Comparison of ENCODE assay signal across 9 cellular contexts in the genomic region with DNA sequence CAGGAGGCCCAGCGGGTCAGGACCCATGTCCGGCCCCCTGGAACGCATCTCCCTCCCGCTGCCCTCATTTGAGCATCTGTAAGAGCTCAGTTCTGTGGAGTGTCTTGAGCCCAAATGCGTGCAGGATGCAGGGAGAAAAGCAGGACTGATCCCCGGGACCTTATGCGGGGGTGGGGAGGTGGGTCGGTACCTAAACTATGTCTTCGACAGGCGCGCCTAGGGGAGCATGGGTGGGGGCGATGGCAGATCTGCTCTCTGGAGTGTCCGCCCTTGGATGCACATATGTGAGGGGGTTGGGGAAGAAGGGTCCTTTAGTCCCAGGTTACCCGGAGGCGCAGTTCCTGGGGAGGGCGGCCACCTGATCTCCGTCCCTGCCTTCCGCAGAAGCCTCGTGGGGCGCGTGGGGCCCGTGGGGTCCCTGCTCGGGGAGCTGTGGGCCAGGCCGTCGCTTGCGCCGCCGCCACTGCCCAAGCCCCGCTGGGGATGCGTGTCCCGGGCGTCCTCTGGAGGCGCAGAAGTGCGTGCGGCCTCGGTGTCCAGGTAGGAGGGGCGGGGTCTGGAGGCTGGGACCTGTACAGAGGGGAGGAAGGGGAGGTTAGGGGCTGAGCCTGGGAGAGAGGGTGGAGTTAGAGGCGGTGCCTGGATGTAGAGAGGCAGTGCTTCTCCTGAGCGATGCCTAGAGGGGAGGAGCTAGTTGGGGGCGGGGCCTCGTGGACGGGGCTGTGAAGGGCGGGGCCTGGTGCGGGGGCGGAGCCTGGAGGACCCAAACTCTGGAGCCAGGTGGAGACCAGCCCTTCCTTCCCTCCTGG. TPM values are rescaled to one million over a fixed set of nuclear protein-coding genes. Genes with fewer than 3 reads are reported as not detected.
DNase-seq lines count a peak whose midpoint lies in the region; ATAC-seq and TF ChIP-seq lines count a peak whose summit lies in the region.
"Had no signal": no experiment of that assay in that cellular context is flagged by ENCODE, and none has a peak within 500 bp of the region (broad histone marks: within the 10 kb centered on the region; RNA-seq: fewer than 3 reads in every experiment).

No MANE protein-coding gene starts in this region.

- H3K4me3 Mint-ChIP-seq in activated CD4-positive, alpha-beta memory T cell treated with anti-CD3 and anti-CD28 coated beads for 36 hours, result peak overlapping the region; percentile 70
- no peak overlapping the region for H3K4me3 Mint-ChIP-seq in endothelial cell (ENCODE audit: unreplicated experiment)

- CTCF ChIA-PET in IMR-90 (lab: Yijun Ruan, JAX), result no interaction called here
- CTCF ChIA-PET in activated CD4-positive, alpha-beta memory T cell treated with anti-CD3 and anti-CD28 coated beads for 36 hours (lab: Charles Lee), result interaction anchor here (0.6 to 3.3 kb wide), 3 partner anchors 9 to 103 kb away, joined by 3 to 35 read pairs (median 9); a partner anchor contains a TSS

- no peak overlapping the region for H2BK5ac ChIP-seq in IMR-90 (ENCODE audit: low read depth, low read length, poor library complexity, severe bottlenecking)
- H2BK5ac ChIP-seq in trophoblast cell (ENCODE audit: low read depth, low read length, poor library complexity), result no peak overlapping the region

- H2AFZ ChIP-seq in IMR-90 (replicated peaks; ENCODE audit: low read length, poor library complexity) (peak overlapping the region; percentile 84), trophoblast cell (ENCODE audit: insufficient read depth, low read length, poor library complexity) (no peak overlapping the region)

- no peaks in the 10 kb centered on the region for H3K79me2 ChIP-seq in trophoblast cell (ENCODE audit: control insufficient read depth, insufficient read depth, low read length, poor library complexity)

- peaks cover 26% of the 10 kb centered on the region for H3K4me1 Mint-ChIP-seq in activated CD4-positive, alpha-beta memory T cell treated with anti-CD3 and anti-CD28 coated beads for 36 hours (ENCODE audit: low read depth)
- H3K4me1 Mint-ChIP-seq in endothelial cell (ENCODE audit: unreplicated experiment), result no peaks in the 10 kb centered on the region

- no peak overlapping the region for H3K27ac Mint-ChIP-seq in activated CD4-positive, alpha-beta memory T cell treated with anti-CD3 and anti-CD28 coated beads for 36 hours
- H3K27ac Mint-ChIP-seq in endothelial cell (ENCODE audit: unreplicated experiment), result no peak overlapping the region

- TF ChIP-seq RAD21 in IMR-90 (IDR thresholded peaks at IDR 0.05; ENCODE audit: low read length), result no peak

- no peak overlapping the region for H3K18ac ChIP-seq in IMR-90 (ENCODE audit: low read depth, low read length)
- no peak overlapping the region for H3K18ac ChIP-seq in trophoblast cell (ENCODE audit: low read length)

- no peak overlapping the region; the same call in 1 of the 2 replicates for H3K4me3 ChIP-seq in IMR-90 (ENCODE audit: insufficient read depth, low read depth, low read length)
- no peak overlapping the region for H3K4me3 ChIP-seq in trophoblast cell (ENCODE audit: low read depth, low read length)

- peak overlapping the region; percentile 57 for H2AK9ac ChIP-seq in IMR-90 (replicated peaks; ENCODE audit: low read depth, low read length, poor library complexity)

- no peaks in the 10 kb centered on the region for H3K36me3 ChIP-seq in IMR-90 (ENCODE audit: control insufficient read depth, insufficient read depth, low read length)
- peaks cover 3 to 9% of the 10 kb centered on the region in 2 experiments for H3K36me3 ChIP-seq in trophoblast cell (ENCODE audit: control insufficient read depth in 1 of 2, insufficient read depth in 2 of 2, low read length in 2 of 2)

- 3% methylated on average over 7 of the region's 45 CpGs; no CpG with 5 or more reads in 1 of the 2 experiments for whole genome bisulfite sequencing in IMR-90 (ENCODE audit: extremely low coverage in 2 of 2, insufficient read length in 1 of 2), 2 experiments
- WGBS in trophoblast cell (ENCODE audit: extremely low coverage, insufficient coverage, insufficient read length), result no CpG with 5 or more reads among the region's 45 CpGs

- H2BK12ac ChIP-seq in trophoblast cell (ENCODE audit: low read length), result no peak overlapping the region

- no peak overlapping the region for H3K27ac ChIP-seq in IMR-90 (ENCODE audit: insufficient read depth, low read length)
- no peak overlapping the region for H3K27ac ChIP-seq in trophoblast cell (ENCODE audit: low read depth, low read length)

- H2AK5ac ChIP-seq in IMR-90 (ENCODE audit: low read depth, low read length) (no peak overlapping the region), trophoblast cell (ENCODE audit: low read length) (no peak overlapping the region)

- POLR2A ChIA-PET in IMR-90 (lab: Charles Lee; ENCODE audit: unreplicated experiment), result interaction anchor here (0.6 kb wide), 1 partner anchor 108 kb away, joined by 3 read pairs; no protein-coding TSS in a partner anchor
- POLR2A ChIA-PET in activated CD4-positive, alpha-beta memory T cell treated with anti-CD3 and anti-CD28 coated beads for 36 hours (lab: Charles Lee), result interaction anchor here (0.6 kb wide), 1 partner anchor 61 kb away, joined by 3 read pairs; no protein-coding TSS in a partner anchor

- H3K14ac ChIP-seq in IMR-90 (replicated peaks; ENCODE audit: low read depth, low read length), result no peak overlapping the region
- H3K14ac ChIP-seq in trophoblast cell (ENCODE audit: low read length), result no peak overlapping the region

- H4K12ac ChIP-seq in trophoblast cell (ENCODE audit: low read depth, low read length), result no peak overlapping the region

- ATAC-seq in IMR-90 (ENCODE audit: low read depth), result peak; percentile 80
- ATAC-seq in GM19455 (IDR thresholded peaks at IDR 0.05; ENCODE audit: unreplicated experiment), result no peak

- no TSS peak for BruUV-seq in IMR-90 (replicated peaks; lab: Mats Ljungman, UMichigan)

- H3K9ac ChIP-seq in IMR-90 (ENCODE audit: low read depth, low read length), result no peak overlapping the region
- no peak overlapping the region for H3K9ac ChIP-seq in trophoblast cell (ENCODE audit: low read length)

- H3K4me2 ChIP-seq in IMR-90 (ENCODE audit: low read depth, low read length) (peak overlapping the region; percentile 78), trophoblast cell (ENCODE audit: low read length) (peak overlapping the region; percentile 8)

- dilution Hi-C loops in IMR-90 (cut with HindIII; ENCODE audit: low sequenced_read_pairs, unreplicated experiment), result no loop called here

- in situ Hi-C loops in IMR-90 (cut with MboI; ENCODE audit: low sequenced_read_pairs), result loop anchor here (25.0 kb wide), 1 partner anchor 421 kb away; no protein-coding TSS in a partner anchor

- H3K9me3 ChIP-seq in IMR-90 (ENCODE audit: control insufficient read depth, insufficient read depth, low read length), result no peaks in the 10 kb centered on the region; the same call in 1 of the 2 replicates
- H3K9me3 ChIP-seq in trophoblast cell (ENCODE audit: insufficient read depth, low read depth, low read length), result peaks cover 16% of the 10 kb centered on the region

- no peak overlapping the region for H2BK15ac ChIP-seq in IMR-90 (ENCODE audit: low read depth, low read length)

- H4K91ac ChIP-seq in IMR-90 (ENCODE audit: insufficient read depth, low read depth, low read length) (no peak overlapping the region), trophoblast cell (ENCODE audit: low read depth, low read length) (no peak overlapping the region)

- no peak overlapping the region for H4K8ac ChIP-seq in IMR-90 (ENCODE audit: low read depth in 2 of 2, low read length in 2 of 2)
- no peak overlapping the region for H4K8ac ChIP-seq in trophoblast cell (ENCODE audit: low read depth, low read length)

- no peaks in the 10 kb centered on the region for H3K36me3 Mint-ChIP-seq in activated CD4-positive, alpha-beta memory T cell treated with anti-CD3 and anti-CD28 coated beads for 36 hours
- peaks cover 9% of the 10 kb centered on the region for H3K36me3 Mint-ChIP-seq in endothelial cell (ENCODE audit: low read depth, unreplicated experiment)

- H4K5ac ChIP-seq in IMR-90 (ENCODE audit: low read depth, low read length), result no peak overlapping the region

- H3K4ac ChIP-seq in IMR-90 (ENCODE audit: low read depth, low read length) (no peak overlapping the region), trophoblast cell (ENCODE audit: low read depth, low read length) (no peak overlapping the region)

- no peak overlapping the region for H3K56ac ChIP-seq in IMR-90 (ENCODE audit: extremely low read depth, insufficient read depth, low read length)

- peak; percentile 57 for DNase-seq in EL
- DNase-seq in IMR-90, result no peak
- DNase-seq in activated CD4-positive, alpha-beta memory T cell treated with anti-CD3 and anti-CD28 coated beads for 36 hours, result peak; percentile 91
- peak; percentile 47 for DNase-seq in endothelial cell (ENCODE audit: low spot score)
- DNase-seq in trophoblast cell, result peak; percentile 82 to 85
- DNase-seq in Kasumi-1 (lab: John Stamatoyannopoulos, UW), result no peak
- DNase-seq in NCI-H1694 (lab: John Stamatoyannopoulos, UW), result no peak

- H2BK20ac ChIP-seq in IMR-90 (ENCODE audit: low read depth, low read length), result no peak overlapping the region

- H3K27me3 Mint-ChIP-seq in activated CD4-positive, alpha-beta memory T cell treated with anti-CD3 and anti-CD28 coated beads for 36 hours, result peaks cover 5% of the 10 kb centered on the region
- H3K27me3 Mint-ChIP-seq in endothelial cell (ENCODE audit: unreplicated experiment), result peaks cover 18% of the 10 kb centered on the region

- no peaks in the 10 kb centered on the region for H3K9me1 ChIP-seq in IMR-90 (ENCODE audit: insufficient read depth, low read length)

- H3K23ac ChIP-seq in IMR-90 (ENCODE audit: low read depth, low read length) (no peak overlapping the region), trophoblast cell (ENCODE audit: low read length) (no peak overlapping the region)

- H3K79me1 ChIP-seq in IMR-90 (ENCODE audit: low read depth in 1 of 2, low read length in 2 of 2), result no peaks in the 10 kb centered on the region
- no peaks in the 10 kb centered on the region for H3K79me1 ChIP-seq in trophoblast cell (ENCODE audit: low read length)

- no peaks in the 10 kb centered on the region for H3K9me3 Mint-ChIP-seq in activated CD4-positive, alpha-beta memory T cell treated with anti-CD3 and anti-CD28 coated beads for 36 hours
- H3K9me3 Mint-ChIP-seq in endothelial cell (ENCODE audit: unreplicated experiment), result no peaks in the 10 kb centered on the region

- H3K27me3 ChIP-seq in IMR-90 (ENCODE audit: control insufficient read depth, insufficient read depth, low read length) (peaks cover 25% of the 10 kb centered on the region), trophoblast cell (ENCODE audit: insufficient read depth, low read length) (peaks cover 5% of the 10 kb centered on the region)

- H4K20me1 ChIP-seq in IMR-90 (ENCODE audit: insufficient read depth, low read length), result no peaks in the 10 kb centered on the region; the same call in 1 of the 2 replicates

- H3K4me1 ChIP-seq in IMR-90 (ENCODE audit: control insufficient read depth, insufficient read depth, low read length) (no peaks in the 10 kb centered on the region; the same call in 1 of the 2 replicates), trophoblast cell (ENCODE audit: control insufficient read depth in 1 of 2, insufficient read depth in 2 of 2, low read length in 2 of 2) (peaks cover 4 to 10% of the 10 kb centered on the region in 2 experiments)

- intact Hi-C loops in IMR-90 (cut with micrococcal nuclease), result no loop called here
- intact Hi-C loops in activated CD4-positive, alpha-beta memory T cell treated with anti-CD3 and anti-CD28 coated beads for 36 hours (cut with micrococcal nuclease), result loop anchor here (2.0 kb wide), 1 partner anchor 78 kb away; a partner anchor contains a TSS

- TF ChIP-seq CTCF in IMR-90 (conservative IDR thresholded peaks at IDR 0.05; ENCODE audit: low read depth, low read length) (no peak), endothelial cell (IDR thresholded peaks at IDR 0.05; ENCODE audit: unreplicated experiment) (no peak)

- H2BK120ac ChIP-seq in IMR-90 (ENCODE audit: low read depth, low read length), result no peak overlapping the region
- no peak overlapping the region for H2BK120ac ChIP-seq in trophoblast cell (ENCODE audit: insufficient read depth, low read length, poor library complexity)

- TF ChIP-seq POLR2A in IMR-90 (IDR thresholded peaks at IDR 0.05; ENCODE audit: low read depth, low read length), result no peak

RNA-seq across cellular contexts. Expression of a gene that starts 2.8 kb away (rescaled TPM):
- 0.18 and 0.28 TPM in 2 replicates for total RNA-seq in IMR-90 (2012; rRNA removed)
- polyA plus RNA-seq in IMR-90 (2012; rRNA removed), result 0.87 and 0.96 TPM in 2 replicates
- 0.65 and 1.2 TPM in 2 replicates for polyA plus RNA-seq in IMR-90 (2012; cell fraction: cytosol; rRNA removed)
- polyA plus RNA-seq in IMR-90 (2012; cell fraction: nucleus; rRNA removed; ENCODE audit: low replicate concordance), result 0.96 and 2.9 TPM in 2 replicates
- total RNA-seq in activated CD4-positive, alpha-beta memory T cell treated with anti-CD3 and anti-CD28 coated beads for 36 hours, result under 1 TPM; 0.44 to 0.50 TPM
- total RNA-seq in endothelial cell (ENCODE audit: unreplicated experiment), result 0.23 TPM
- polyA plus RNA-seq in trophoblast cell (2013), result 0.52 and 0.56 TPM in 2 replicates
- total RNA-seq: HT1080 had no signal

RNA-seq across cellular contexts. Expression of a gene that starts 12.2 kb away (rescaled TPM):
- total RNA-seq in IMR-90 (2012; rRNA removed), result 0.56 and 0.72 TPM in 2 replicates
- 4.0 and 4.8 TPM in 2 replicates for polyA plus RNA-seq in IMR-90 (2012; rRNA removed)
- polyA plus RNA-seq in IMR-90 (2012; cell fraction: cytosol; rRNA removed), result 2.3 and 3.9 TPM in 2 replicates
- 30.3 and 57.8 TPM in 2 replicates for polyA plus RNA-seq in IMR-90 (2012; cell fraction: nucleus; rRNA removed; ENCODE audit: low replicate concordance)
- 1 to 10 TPM; 6.9 to 8.2 TPM for total RNA-seq in activated CD4-positive, alpha-beta memory T cell treated with anti-CD3 and anti-CD28 coated beads for 36 hours
- 5.2 TPM for total RNA-seq in endothelial cell (ENCODE audit: unreplicated experiment)
- polyA plus RNA-seq in trophoblast cell (2013), result 4.5 and 4.6 TPM in 2 replicates

RNA-seq across cellular contexts. Expression of a gene that starts 24.9 kb away (rescaled TPM):
- 30.6 and 33.6 TPM in 2 replicates for total RNA-seq in IMR-90 (2012; rRNA removed)
- 667 and 912 TPM in 2 replicates for polyA plus RNA-seq in IMR-90 (2012; rRNA removed)
- 91.5 and 373 TPM in 2 replicates for polyA plus RNA-seq in IMR-90 (2012; cell fraction: cytosol; rRNA removed)
- polyA plus RNA-seq in IMR-90 (2012; cell fraction: nucleus; rRNA removed; ENCODE audit: low replicate concordance), result 118 and 386 TPM in 2 replicates
- 100 to 1,000 TPM; 365 to 374 TPM for total RNA-seq in activated CD4-positive, alpha-beta memory T cell treated with anti-CD3 and anti-CD28 coated beads for 36 hours
- 278 TPM for total RNA-seq in endothelial cell (ENCODE audit: unreplicated experiment)
- 160 and 164 TPM in 2 replicates for polyA plus RNA-seq in trophoblast cell (2013)

RNA-seq across cellular contexts. Expression of a gene that starts 25.6 kb away (rescaled TPM):
- total RNA-seq in IMR-90 (2012; rRNA removed) (0.56 and 1.3 TPM in 2 replicates), endothelial cell (ENCODE audit: unreplicated experiment) (2.7 TPM)
- 2.0 and 2.2 TPM in 2 replicates for polyA plus RNA-seq in IMR-90 (2012; rRNA removed)
- polyA plus RNA-seq in IMR-90 (2012; cell fraction: cytosol; rRNA removed), result 1.7 and 2.5 TPM in 2 replicates
- 0.96 and 4.6 TPM in 2 replicates for polyA plus RNA-seq in IMR-90 (2012; cell fraction: nucleus; rRNA removed; ENCODE audit: low replicate concordance)
- 1 to 10 TPM; 3.1 to 4.7 TPM for total RNA-seq in activated CD4-positive, alpha-beta memory T cell treated with anti-CD3 and anti-CD28 coated beads for 36 hours
- 1.1 and 1.4 TPM in 2 replicates for polyA plus RNA-seq in trophoblast cell (2013)

Comparison
In these comparisons a context has a peak if more than half of its experiments do, and no peak if none do; other contexts are left out.
1. DNase-seq: peak in EL (single experiment), activated CD4-positive, alpha-beta memory T cell treated with anti-CD3 and anti-CD28 coated beads for 36 hours (single experiment), endothelial cell (single experiment) and trophoblast cell (2 of 2); none in IMR-90 (single experiment), Kasumi-1 (0 of 2) and NCI-H1694 (single experiment).